20 cellular contexts compared by ENCODE assay signal in the genomic region with DNA sequence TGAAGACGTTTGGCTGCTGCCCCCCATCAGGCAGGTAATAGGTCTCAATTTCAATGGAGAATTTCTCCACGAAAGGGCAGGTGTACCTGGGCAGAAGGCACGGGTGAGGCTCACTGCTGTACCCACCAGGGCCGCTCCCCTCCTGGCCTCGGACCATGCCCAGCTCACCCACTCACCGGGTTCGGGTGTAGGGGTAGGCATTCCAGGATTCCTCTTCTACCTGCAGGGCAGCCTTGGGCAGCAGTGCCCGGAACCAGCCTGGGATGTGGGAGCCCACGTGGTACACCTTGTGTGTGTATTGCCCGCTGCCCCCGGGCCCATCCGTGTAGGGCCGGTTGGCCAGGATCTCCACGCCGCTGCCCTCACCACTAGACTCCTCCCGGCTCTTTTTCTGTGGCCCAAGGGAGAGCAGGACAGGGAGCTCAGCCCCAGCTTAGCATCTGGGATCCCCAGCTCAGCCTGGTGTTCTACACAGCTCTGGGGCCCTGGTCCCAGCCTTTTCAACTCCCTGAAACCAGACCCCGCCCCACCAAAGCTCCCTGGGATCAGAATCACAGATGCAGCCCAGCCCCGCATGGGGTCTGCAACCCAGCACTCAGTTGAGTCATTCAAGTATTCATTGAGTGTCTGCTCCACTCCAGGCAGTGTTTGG. TPM values are rescaled to one million over a fixed set of nuclear protein-coding genes. Genes with fewer than 3 reads are reported as not detected.
DNase-seq lines count a peak whose midpoint lies in the region; ATAC-seq, FAIRE-seq and TF ChIP-seq lines count a peak whose summit lies in the region.
"Had no signal": no experiment of that assay in that cellular context is flagged by ENCODE, and none has a peak within 500 bp of the region (broad histone marks: within the 10 kb centered on the region; RNA-seq: fewer than 3 reads in every experiment).

No MANE protein-coding gene starts in this region.

- no peak overlapping the region for H3K27ac ChIP-seq in H9 (ENCODE audit: insufficient read length, low read depth, low read length)
- no peak overlapping the region for H3K27ac ChIP-seq in astrocyte (ENCODE audit: low read depth, low read length)
- no peak overlapping the region for H3K27ac ChIP-seq in colonic mucosa
- H3K27ac ChIP-seq: 22Rv1, C4-2B, esophagus muscularis mucosa had no signal

- no peak overlapping the region for H3K4me3 ChIP-seq in astrocyte (ENCODE audit: insufficient read depth, low read depth, low read length)
- no peak overlapping the region for H3K4me3 ChIP-seq in colonic mucosa

- H4K91ac ChIP-seq in H9 (ENCODE audit: insufficient read length, low read depth, low read length) = no peak overlapping the region

- H3K4me1 Mint-ChIP-seq in T-helper 1 cell treated with Interleukin-12 subunit alpha and Interleukin-12 subunit beta and Interleukin-4 antibody, amounts not matched to agents 30 μg/mL and 1 μg/mL, for 36 hours (ENCODE audit: low read depth) = peaks cover 36% of the 10 kb centered on the region
- H3K4me1 Mint-ChIP-seq in H9 (peaks cover 13 to 24% of the 10 kb centered on the region in 2 experiments), astrocyte (ENCODE audit: low read depth, unreplicated experiment) (peaks cover 8% of the 10 kb centered on the region), nephron progenitor cell (peaks cover 46% of the 10 kb centered on the region)

- H3K4me1 ChIP-seq in H9 (ENCODE audit: insufficient read depth, low read length) (no peaks in the 10 kb centered on the region), astrocyte (ENCODE audit: insufficient read depth, low read length) (peaks cover 32% of the 10 kb centered on the region), colonic mucosa (peaks cover 23% of the 10 kb centered on the region)

- H3K9me3 Mint-ChIP-seq in T-helper 1 cell treated with Interleukin-12 subunit alpha and Interleukin-12 subunit beta and Interleukin-4 antibody, amounts not matched to agents 30 μg/mL and 1 μg/mL, for 36 hours = no peaks in the 10 kb centered on the region
- H3K9me3 Mint-ChIP-seq in H9 (no peaks in the 10 kb centered on the region; a peak in 1 of 5 replicates), astrocyte (ENCODE audit: unreplicated experiment) (no peaks in the 10 kb centered on the region), nephron progenitor cell (no peaks in the 10 kb centered on the region)
- H3K9me3 Mint-ChIP-seq: dendritic cell treated with granulocyte-macrophage colony-stimulating factor and Interleukin-4, amounts not matched to agents 40 ng/mL and 50 ng/mL, for 4 days had no signal

- H3K79me2 ChIP-seq in H9 (ENCODE audit: insufficient read depth, low read length) (no peaks in the 10 kb centered on the region), astrocyte (ENCODE audit: insufficient read depth, low read length) (peaks cover 30% of the 10 kb centered on the region)

- no peak overlapping the region for H3K56ac ChIP-seq in H9 (ENCODE audit: insufficient read length, low read depth, low read length)

- no peak overlapping the region for H2BK20ac ChIP-seq in H9 (ENCODE audit: low read depth, low read length, poor library complexity, severe bottlenecking)

- H3K4me3 Mint-ChIP-seq in T-helper 1 cell treated with Interleukin-12 subunit alpha and Interleukin-12 subunit beta and Interleukin-4 antibody, amounts not matched to agents 30 μg/mL and 1 μg/mL, for 36 hours = peak overlapping the region; percentile 69
- H3K4me3 Mint-ChIP-seq in H9 (peak overlapping the region; percentile 54 to 74; a peak in 4 of 5 replicates), astrocyte (ENCODE audit: unreplicated experiment) (peak overlapping the region; percentile 58), nephron progenitor cell (peak overlapping the region; percentile 82)

- H3K27me3 ChIP-seq in H9 (ENCODE audit: insufficient read depth, low read length) (no peaks in the 10 kb centered on the region), astrocyte (ENCODE audit: insufficient read depth, low read length) (no peaks in the 10 kb centered on the region), colonic mucosa (no peaks in the 10 kb centered on the region)

- TF ChIP-seq CTCF in H9 (conservative IDR thresholded peaks at IDR 0.05) = no peak
- TF ChIP-seq CTCF in astrocyte (IDR thresholded peaks at IDR 0.05; ENCODE audit: insufficient read depth, low read depth, low read length) = no peak
- no peak for TF ChIP-seq CTCF in nephron progenitor cell (IDR thresholded peaks at IDR 0.05)
- no peak for TF ChIP-seq CTCF in colonic mucosa (IDR thresholded peaks at IDR 0.05)

- no peak overlapping the region for H2AK5ac ChIP-seq in H9 (ENCODE audit: insufficient read length, low read length)

- H3K9ac ChIP-seq in H9 (ENCODE audit: extremely low read depth, insufficient read length, low read length) = no peak overlapping the region
- no peak overlapping the region for H3K9ac ChIP-seq in astrocyte (ENCODE audit: low read length)
- no peak overlapping the region for H3K9ac ChIP-seq in colonic mucosa (ENCODE audit: low read depth in 2 of 2, low read length in 2 of 2)

- no peak for ATAC-seq in GM21619 (IDR thresholded peaks at IDR 0.05; ENCODE audit: unreplicated experiment)

- no peaks in the 10 kb centered on the region for H4K20me1 ChIP-seq in H9 (ENCODE audit: control insufficient read depth, insufficient read depth, insufficient read length)
- H4K20me1 ChIP-seq in astrocyte (ENCODE audit: insufficient read depth, low read length) = peaks cover 43% of the 10 kb centered on the region

- no peak overlapping the region for H4K8ac ChIP-seq in H9 (replicated peaks; ENCODE audit: insufficient read length, low read depth, low read length)

- no peak overlapping the region for H3K4ac ChIP-seq in H9 (ENCODE audit: low read depth, low read length)

- FAIRE-seq in astrocyte (lab: Jason Lieb, UNC) = no peak
- FAIRE-seq: islet of Langerhans had no signal

- no peaks in the 10 kb centered on the region for H3K79me1 ChIP-seq in H9 (ENCODE audit: insufficient read depth, low read depth, low read length, poor library complexity, severe bottlenecking)

- peaks cover 29% of the 10 kb centered on the region for H3K36me3 Mint-ChIP-seq in T-helper 1 cell treated with Interleukin-12 subunit alpha and Interleukin-12 subunit beta and Interleukin-4 antibody, amounts not matched to agents 30 μg/mL and 1 μg/mL, for 36 hours (ENCODE audit: low read depth)
- H3K36me3 Mint-ChIP-seq in H9 (ENCODE audit: insufficient read depth in 1 of 3, low read depth in 3 of 3) (peaks cover 10 to 29% (median 19%) of the 10 kb centered on the region in 3 experiments), astrocyte (ENCODE audit: low read depth, unreplicated experiment) (peaks cover 14% of the 10 kb centered on the region), nephron progenitor cell (ENCODE audit: low read depth) (peaks cover 16% of the 10 kb centered on the region)

- H2BK5ac ChIP-seq in H9 (ENCODE audit: insufficient read length, low read length) = no peak overlapping the region

- H2BK12ac ChIP-seq in H9 (ENCODE audit: insufficient read length, low read depth, low read length) = no peak overlapping the region

- H3K9me3 ChIP-seq in H9 (ENCODE audit: control insufficient read depth, low read depth, low read length) = no peaks in the 10 kb centered on the region
- H3K9me3 ChIP-seq in astrocyte (ENCODE audit: insufficient read depth, low read depth, low read length) = no peaks in the 10 kb centered on the region
- H3K9me3 ChIP-seq in colonic mucosa = no peaks in the 10 kb centered on the region
- H3K9me3 ChIP-seq: esophagus muscularis mucosa had no signal

- no peak overlapping the region for H4K5ac ChIP-seq in H9 (ENCODE audit: insufficient read length, low read depth, low read length)

- H2AFZ ChIP-seq in H9 (ENCODE audit: low read length) (no peak overlapping the region), astrocyte (ENCODE audit: low read depth, low read length) (no peak overlapping the region)

- no peak overlapping the region for H2BK120ac ChIP-seq in H9 (ENCODE audit: low read depth, low read length, poor library complexity, severe bottlenecking)

- no peak overlapping the region for H3K18ac ChIP-seq in H9 (ENCODE audit: insufficient read length, low read depth, low read length)

- H3K27ac Mint-ChIP-seq in T-helper 1 cell treated with Interleukin-12 subunit alpha and Interleukin-12 subunit beta and Interleukin-4 antibody, amounts not matched to agents 30 μg/mL and 1 μg/mL, for 36 hours = peak overlapping the region; percentile 1
- no peak overlapping the region for H3K27ac Mint-ChIP-seq in H9
- no peak overlapping the region for H3K27ac Mint-ChIP-seq in astrocyte (ENCODE audit: unreplicated experiment)
- no peak overlapping the region for H3K27ac Mint-ChIP-seq in nephron progenitor cell

- no peak overlapping the region for H3K23ac ChIP-seq in H9 (ENCODE audit: insufficient read length, low read depth, low read length)

- DNase-seq in T-helper 1 cell (no peak), H9 (no peak), astrocyte (ENCODE audit: low read depth) (no peak), nephron progenitor cell (no peak), nucleus accumbens (lab: John Stamatoyannopoulos, UW) (no peak), colonic mucosa (no peak)
- DNase-seq: anterior cingulate cortex, EL, Karpas-422, NCI-H1417 treated with DMSO at 0.1 percent for 48 hours, NCI-H226, SHP77 had no signal

- H3K4me2 ChIP-seq in H9 (ENCODE audit: insufficient read depth, insufficient read length, low read length) (no peak overlapping the region), astrocyte (ENCODE audit: low read length) (peak overlapping the region; percentile 87)

- intact Hi-C loops in colonic mucosa (cut with DNase I) = no loop called here

- H3T11ph ChIP-seq in H9 (ENCODE audit: low read length) = no peak overlapping the region

- no peak overlapping the region for H3K14ac ChIP-seq in H9 (ENCODE audit: insufficient read depth, low read length)

- no CpG with 5 or more reads among the region's 18 CpGs for WGBS in H9 (ENCODE audit: extremely low coverage, insufficient read length, low lambda C conversion rate)

- H3K27me3 Mint-ChIP-seq in T-helper 1 cell treated with Interleukin-12 subunit alpha and Interleukin-12 subunit beta and Interleukin-4 antibody, amounts not matched to agents 30 μg/mL and 1 μg/mL, for 36 hours (ENCODE audit: low read depth) = no peaks in the 10 kb centered on the region
- peaks cover 10% of the 10 kb centered on the region for H3K27me3 Mint-ChIP-seq in H9 (ENCODE audit: low read depth)
- H3K27me3 Mint-ChIP-seq in astrocyte (ENCODE audit: low read depth, unreplicated experiment) = no peaks in the 10 kb centered on the region
- H3K27me3 Mint-ChIP-seq in nephron progenitor cell (ENCODE audit: low read depth, poor library complexity) = peaks cover 3% of the 10 kb centered on the region
- H3K27me3 Mint-ChIP-seq: dendritic cell treated with granulocyte-macrophage colony-stimulating factor and Interleukin-4, amounts not matched to agents 40 ng/mL and 50 ng/mL, for 4 days had no signal

- H3K36me3 ChIP-seq in astrocyte (ENCODE audit: insufficient read depth, low read length) = peaks cover 2% of the 10 kb centered on the region
- peaks cover 9% of the 10 kb centered on the region for H3K36me3 ChIP-seq in colonic mucosa

- H3K23me2 ChIP-seq in H9 (ENCODE audit: insufficient read length, low read depth, low read length, poor library complexity, severe bottlenecking) = peaks cover 12% of the 10 kb centered on the region

- H2BK15ac ChIP-seq in H9 (ENCODE audit: low read depth, low read length) = no peak overlapping the region

RNA-seq across cellular contexts. Expression of gene PITPNM1, which starts 2.7 kb away (rescaled TPM):
- total RNA-seq in H9 (2021) (43.5 and 50.1 TPM in 2 replicates), astrocyte (61.1 and 71.5 TPM in 2 replicates), colonic mucosa (10 to 100 TPM; 89.3 to 91.4 TPM)

RNA-seq across cellular contexts. Expression of gene CDK2AP2, which starts 5.5 kb away (rescaled TPM):
- 32.9 and 36.1 TPM in 2 replicates for total RNA-seq in H9 (2021)
- total RNA-seq in astrocyte = 36.1 and 45.0 TPM in 2 replicates
- total RNA-seq in colonic mucosa = 100 to 1,000 TPM in 1 of 2 donors, 10 to 100 TPM in 1; 91.6 to 142 TPM

RNA-seq across cellular contexts. Expression of gene AIP, which starts 19.6 kb away (rescaled TPM):
- total RNA-seq in H9 (2021) = 31.9 and 35.6 TPM in 2 replicates
- total RNA-seq in astrocyte = 42.1 and 43.6 TPM in 2 replicates
- total RNA-seq in colonic mucosa = 10 to 100 TPM; 45.3 to 57.9 TPM

RNA-seq across cellular contexts. Expression of gene CABP2, which starts 20.8 kb away (rescaled TPM):
- total RNA-seq in H9 (2021) (not detected in 2 replicates), astrocyte (not detected in 2 replicates), colonic mucosa (not detected)
- total RNA-seq: esophagus muscularis mucosa, pulmonary artery endothelial cell had no signal

RNA-seq across cellular contexts. Expression of gene TMEM134, which starts 33.4 kb away (rescaled TPM):
- total RNA-seq in H9 (2021) = 46.9 and 53.6 TPM in 2 replicates
- 38.0 and 48.1 TPM in 2 replicates for total RNA-seq in astrocyte
- 10 to 100 TPM; 50.1 to 59.5 TPM for total RNA-seq in colonic mucosa
